ENCODE assay signal across 9 cellular contexts in the genomic region with DNA sequence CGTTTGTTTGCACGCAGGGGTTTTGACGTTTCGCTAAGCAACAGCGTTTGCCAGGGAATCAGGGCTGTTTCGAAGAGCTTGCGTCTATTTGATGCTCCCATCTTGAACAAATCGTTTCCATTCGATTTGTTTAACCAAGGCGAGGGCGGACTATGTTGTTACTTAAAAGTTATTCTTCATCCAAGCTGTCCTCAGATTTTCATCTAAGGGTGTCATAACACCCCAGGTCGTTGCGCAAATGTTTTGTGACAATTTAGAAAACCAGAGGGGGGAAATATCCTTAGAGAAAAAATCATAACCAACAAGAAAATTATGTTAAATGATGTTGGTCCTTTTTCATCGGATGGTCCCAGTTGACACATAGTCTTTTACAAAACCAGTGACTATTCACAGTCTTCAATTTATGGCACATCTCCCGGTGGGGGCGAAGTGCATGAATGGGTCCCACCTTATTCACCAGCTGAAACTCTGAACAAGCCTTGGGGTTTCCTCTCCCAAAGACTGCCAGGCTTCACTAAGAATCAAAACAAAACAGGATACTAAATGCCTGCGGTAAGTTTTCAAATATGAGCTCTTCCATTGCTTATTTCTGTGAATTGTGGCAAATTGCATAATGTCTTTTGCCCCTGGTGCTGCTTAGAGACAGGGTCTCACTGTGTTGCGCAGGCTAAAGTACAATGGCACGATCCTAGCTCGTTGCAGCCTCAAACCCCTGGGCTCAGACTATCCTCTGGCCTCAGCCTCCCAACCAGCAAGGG.
DNase-seq lines count a peak whose midpoint lies in the region; FAIRE-seq and TF ChIP-seq lines count a peak whose summit lies in the region.
"Had no signal": no experiment of that assay in that cellular context is flagged by ENCODE, and none has a peak within 500 bp of the region (broad histone marks: within the 10 kb centered on the region; RNA-seq: fewer than 3 reads in every experiment).

No MANE protein-coding gene starts in this region.

- no peaks in the 10 kb centered on the region for H3K36me3 ChIP-seq in adipocyte (ENCODE audit: control insufficient read depth, insufficient read depth, low read length, severe bottlenecking)
- no peaks in the 10 kb centered on the region for H3K36me3 ChIP-seq in keratinocyte (ENCODE audit: control insufficient read depth in 2 of 2, extremely low read depth in 1 of 2, insufficient read depth in 2 of 2, low read length in 2 of 2)

- peak overlapping the region; percentile 95 for H2AFZ ChIP-seq in keratinocyte (ENCODE audit: control insufficient read depth, low read length)

- peaks cover 32% of the 10 kb centered on the region for H3K4me1 ChIP-seq in adipocyte (ENCODE audit: control insufficient read depth, insufficient read depth, low read length)
- peaks cover 32% of the 10 kb centered on the region for H3K4me1 ChIP-seq in keratinocyte (ENCODE audit: control insufficient read depth, extremely low read depth, insufficient read depth, low read length)

- H3K27me3 ChIP-seq in adipocyte (replicated peaks; ENCODE audit: control insufficient read depth, insufficient read depth, low read length), result no peaks in the 10 kb centered on the region
- no peaks in the 10 kb centered on the region for H3K27me3 ChIP-seq in keratinocyte (ENCODE audit: control insufficient read depth, extremely low read depth, insufficient read depth, low read length)

- peaks cover 6% of the 10 kb centered on the region for H3K27me3 Mint-ChIP-seq in activated CD4-positive, alpha-beta T cell treated with anti-CD3 and anti-CD28 coated beads, Interleukin-2, amount 10 ng/mL, durations not matched to agents 7 days and 5 days

- peak overlapping the region; percentile 94 for H3K4me2 ChIP-seq in keratinocyte (ENCODE audit: control insufficient read depth, extremely low read depth, insufficient read depth, low read depth, low read length)

- dilution Hi-C loops in keratinocyte (cut with MboI; ENCODE audit: extremely low pct_ligation_motif_present, low sequenced_read_pairs), result no loop called here

- DNase-seq in activated CD4-positive, alpha-beta T cell treated with anti-CD3 and anti-CD28 coated beads, Interleukin-2, amount 10 ng/mL, durations not matched to agents 7 days and 5 days, result no peak
- no peak for DNase-seq in activated CD4-positive, alpha-beta T cell treated with anti-CD3 and anti-CD28 coated beads for 1 hour
- peak; percentile 97 for DNase-seq in adipocyte (ENCODE audit: low read depth)
- no peak for DNase-seq in keratinocyte (ENCODE audit: low read depth, low spot score)
- peak; percentile 71 for DNase-seq in superior temporal gyrus (ENCODE audit: extremely low spot score)
- DNase-seq in HuH-7 (ENCODE audit: low spot score), result no peak
- no peak for DNase-seq in T1000 (lab: John Stamatoyannopoulos, UW)
- DNase-seq in NCI-H526 treated with DMSO at 0.1 percent for 48 hours (lab: John Stamatoyannopoulos, UW), result no peak

- peak overlapping the region; percentile 81 for H3K4me3 Mint-ChIP-seq in activated CD4-positive, alpha-beta T cell treated with anti-CD3 and anti-CD28 coated beads, Interleukin-2, amount 10 ng/mL, durations not matched to agents 7 days and 5 days

- H3K9me3 ChIP-seq in adipocyte (ENCODE audit: control insufficient read depth, low read length) (no peaks in the 10 kb centered on the region), keratinocyte (ENCODE audit: control insufficient read depth, low read depth, low read length) (no peaks in the 10 kb centered on the region)

- no peak for TF ChIP-seq CTCF in keratinocyte (optimal IDR thresholded peaks at IDR 0.05 in 1 of 3, IDR thresholded peaks at IDR 0.05 in 1 of 3, conservative IDR thresholded peaks at IDR 0.05 in 1 of 3; ENCODE audit: extremely low read depth in 1 of 3, insufficient read depth in 2 of 3, low read length in 3 of 3)

- H3K9ac ChIP-seq in adipocyte (ENCODE audit: low read length) (peak overlapping the region; percentile 93), keratinocyte (ENCODE audit: control insufficient read depth, extremely low read depth, insufficient read depth, low read length) (peak overlapping the region; percentile 94)

- peak overlapping the region; percentile 89 for H3K4me3 ChIP-seq in adipocyte (ENCODE audit: low read length)
- peak overlapping the region; percentile 48 to 86 (median 72) for H3K4me3 ChIP-seq in keratinocyte (ENCODE audit: control insufficient read depth in 2 of 3, extremely low read depth in 1 of 3, insufficient read depth in 2 of 3, low read depth in 1 of 3, low read length in 3 of 3)

- CTCF ChIA-PET in activated CD4-positive, alpha-beta T cell treated with anti-CD3 and anti-CD28 coated beads, Interleukin-2, amount 10 ng/mL, durations not matched to agents 7 days and 5 days (lab: Charles Lee), result interaction anchor here (0.6 to 4.6 kb wide), 12 partner anchors 12 to 464 kb away, joined by 3 to 42 read pairs (median 4); no protein-coding TSS in a partner anchor

- H3K9me3 Mint-ChIP-seq in activated CD4-positive, alpha-beta T cell treated with anti-CD3 and anti-CD28 coated beads, Interleukin-2, amount 10 ng/mL, durations not matched to agents 7 days and 5 days, result no peaks in the 10 kb centered on the region

- no peaks in the 10 kb centered on the region for H4K20me1 ChIP-seq in keratinocyte (ENCODE audit: control insufficient read depth, extremely low read depth, insufficient read depth, low read length)

- FAIRE-seq in keratinocyte (lab: Jason Lieb, UNC), result no peak
- FAIRE-seq: endometrium had no signal

- peaks cover 53% of the 10 kb centered on the region for H3K4me1 Mint-ChIP-seq in activated CD4-positive, alpha-beta T cell treated with anti-CD3 and anti-CD28 coated beads, Interleukin-2, amount 10 ng/mL, durations not matched to agents 7 days and 5 days

- H3K27ac ChIP-seq in keratinocyte (ENCODE audit: control insufficient read depth, insufficient read depth, low read length), result peak overlapping the region; percentile 97

- POLR2A ChIA-PET in activated CD4-positive, alpha-beta T cell treated with anti-CD3 and anti-CD28 coated beads, Interleukin-2, amount 10 ng/mL, durations not matched to agents 7 days and 5 days (lab: Charles Lee), result no interaction called here

- no peaks in the 10 kb centered on the region for H3K9me1 ChIP-seq in keratinocyte (ENCODE audit: control insufficient read depth, extremely low read depth, insufficient read depth, low read length)

- H3K36me3 Mint-ChIP-seq in activated CD4-positive, alpha-beta T cell treated with anti-CD3 and anti-CD28 coated beads, Interleukin-2, amount 10 ng/mL, durations not matched to agents 7 days and 5 days (ENCODE audit: low read depth), result no peaks in the 10 kb centered on the region

- H3K27ac Mint-ChIP-seq in activated CD4-positive, alpha-beta T cell treated with anti-CD3 and anti-CD28 coated beads, Interleukin-2, amount 10 ng/mL, durations not matched to agents 7 days and 5 days, result peak overlapping the region; percentile 93

- H3K79me2 ChIP-seq in keratinocyte (ENCODE audit: control insufficient read depth, insufficient read depth, low read length), result no peaks in the 10 kb centered on the region

Comparison
In these comparisons a context has a peak if more than half of its experiments do, and no peak if none do; other contexts are left out.
1. DNase-seq: peak in adipocyte (single experiment) and superior temporal gyrus (single experiment); none in activated CD4-positive, alpha-beta T cell treated with anti-CD3 and anti-CD28 coated beads, Interleukin-2, amount 10 ng/mL, durations not matched to agents 7 days and 5 days (single experiment), activated CD4-positive, alpha-beta T cell treated with anti-CD3 and anti-CD28 coated beads for 1 hour (single experiment), keratinocyte (single experiment), HuH-7 (single experiment), T1000 (single experiment) and NCI-H526 treated with DMSO at 0.1 percent for 48 hours (single experiment).